Comparison of ENCODE assay signal across 28 cellular contexts in genomic region chr5:65104831-65105230, GRCh38.
DNase-seq lines count a peak whose midpoint lies in the region; ATAC-seq, FAIRE-seq and TF ChIP-seq lines count a peak whose summit lies in the region.
"Had no signal": no experiment of that assay in that cellular context is flagged by ENCODE, and none has a peak within 500 bp of the region (broad histone marks: within the 10 kb centered on the region; RNA-seq: fewer than 3 reads in every experiment).

No MANE protein-coding gene starts in this region.

- peak overlapping the region; percentile 21 for H3K27ac Mint-ChIP-seq in activated naive CD4-positive, alpha-beta T cell treated with anti-CD3 and anti-CD28 coated beads, Interleukin-2, amount 10 ng/mL, durations not matched to agents 7 days and 5 days
- H3K27ac Mint-ChIP-seq in HFFc6 (peak overlapping the region; percentile 2; the same call in 1 of the 2 replicates), type B pancreatic cell (no peak overlapping the region)
- H3K27ac Mint-ChIP-seq: activated CD4-positive, alpha-beta memory T cell treated with anti-CD3 and anti-CD28 coated beads for 36 hours; stimulated activated effector memory CD8-positive, alpha-beta T cell treated with anti-CD3 and anti-CD28 coated beads, Interleukin-12 subunit alpha, Interleukin-12 subunit beta, amount 100 ng/mL, for 72 hours had no signal

- H3K4me1 ChIP-seq in foreskin keratinocyte, result peaks cover 31% of the 10 kb centered on the region

- FAIRE-seq in urothelium cell line (lab: Jason Lieb, UNC), result no peak
- FAIRE-seq: K562 had no signal

- no peak for DNase-seq in activated naive CD4-positive, alpha-beta T cell treated with anti-CD3 and anti-CD28 coated beads, Interleukin-2, amount 10 ng/mL, durations not matched to agents 7 days and 5 days
- DNase-seq in activated naive CD4-positive, alpha-beta T cell (lab: John Stamatoyannopoulos, UW), result no peak
- DNase-seq in HFFc6, result no peak
- peak; percentile 49 to 75 for DNase-seq in foreskin keratinocyte
- DNase-seq in type B pancreatic cell (ENCODE audit: extremely low spot score, unreplicated experiment), result no peak
- no peak for DNase-seq in NK-92 (lab: John Stamatoyannopoulos, UW; ENCODE audit: unreplicated experiment)
- no peak for DNase-seq in DMS 273 (lab: John Stamatoyannopoulos, UW; ENCODE audit: unreplicated experiment)
- no peak for DNase-seq in urothelium cell line (ENCODE audit: low spot score)
- DNase-seq: activated CD4-positive, alpha-beta memory T cell treated with anti-CD3 and anti-CD28 coated beads for 36 hours; activated effector memory CD4-positive, alpha-beta T cell treated with anti-CD3 and anti-CD28 coated beads, Interleukin-2, amount 50 U/mL, for 16 hours; adrenal gland; body of pancreas; Calu3; DND-41; effector CD8-positive, alpha-beta T cell; heart left ventricle; NCI-H1930; psoas muscle; SHP77; sigmoid colon; stimulated activated CD4-positive, alpha-beta T cell treated with anti-CD3 and anti-CD28 coated beads, Interleukin-4, amount 100 ng/mL, for 24 hours; T1000; WERI-Rb-1 had no signal

- no peaks in the 10 kb centered on the region for H3K27me3 ChIP-seq in foreskin keratinocyte
- H3K27me3 ChIP-seq: adrenal gland, body of pancreas, heart left ventricle, sigmoid colon, suprapubic skin had no signal

- peaks cover 41% of the 10 kb centered on the region for H3K4me1 Mint-ChIP-seq in activated naive CD4-positive, alpha-beta T cell treated with anti-CD3 and anti-CD28 coated beads, Interleukin-2, amount 10 ng/mL, durations not matched to agents 7 days and 5 days
- peaks cover 57% of the 10 kb centered on the region for H3K4me1 Mint-ChIP-seq in HFFc6 (ENCODE audit: low read depth)
- H3K4me1 Mint-ChIP-seq in type B pancreatic cell (ENCODE audit: unreplicated experiment), result no peaks in the 10 kb centered on the region

- ATAC-seq in foreskin keratinocyte, result no peak
- ATAC-seq: body of pancreas; heart left ventricle; K562; Panc1; psoas muscle; stimulated activated effector memory CD8-positive, alpha-beta T cell treated with anti-CD3 and anti-CD28 coated beads, Interleukin-12 subunit alpha, Interleukin-12 subunit beta, amount 100 ng/mL, for 72 hours had no signal

- H3K9me3 Mint-ChIP-seq in activated naive CD4-positive, alpha-beta T cell treated with anti-CD3 and anti-CD28 coated beads, Interleukin-2, amount 10 ng/mL, durations not matched to agents 7 days and 5 days, result no peaks in the 10 kb centered on the region
- H3K9me3 Mint-ChIP-seq in HFFc6 (no peaks in the 10 kb centered on the region), type B pancreatic cell (peaks cover 4% of the 10 kb centered on the region)
- H3K9me3 Mint-ChIP-seq: activated CD4-positive, alpha-beta memory T cell treated with anti-CD3 and anti-CD28 coated beads for 36 hours; stimulated activated effector memory CD8-positive, alpha-beta T cell treated with anti-CD3 and anti-CD28 coated beads, Interleukin-12 subunit alpha, Interleukin-12 subunit beta, amount 100 ng/mL, for 72 hours had no signal

- H3K36me3 Mint-ChIP-seq in activated naive CD4-positive, alpha-beta T cell treated with anti-CD3 and anti-CD28 coated beads, Interleukin-2, amount 10 ng/mL, durations not matched to agents 7 days and 5 days, result no peaks in the 10 kb centered on the region
- H3K36me3 Mint-ChIP-seq in HFFc6 (ENCODE audit: low read depth) (peaks cover 10% of the 10 kb centered on the region), type B pancreatic cell (no peaks in the 10 kb centered on the region)
- H3K36me3 Mint-ChIP-seq: activated CD4-positive, alpha-beta memory T cell treated with anti-CD3 and anti-CD28 coated beads for 36 hours; stimulated activated effector memory CD8-positive, alpha-beta T cell treated with anti-CD3 and anti-CD28 coated beads, Interleukin-12 subunit alpha, Interleukin-12 subunit beta, amount 100 ng/mL, for 72 hours had no signal

- TF ChIP-seq CTCF in HFFc6 (IDR thresholded peaks at IDR 0.05) (no peak), foreskin keratinocyte (conservative IDR thresholded peaks at IDR 0.05) (no peak), type B pancreatic cell (conservative IDR thresholded peaks at IDR 0.05) (no peak)

- no peak overlapping the region for H3K27ac ChIP-seq in foreskin keratinocyte
- H3K27ac ChIP-seq: adrenal gland, body of pancreas, epithelial cell of prostate, heart left ventricle, psoas muscle, sigmoid colon, suprapubic skin, WERI-Rb-1 had no signal

- CTCF ChIA-PET in activated naive CD4-positive, alpha-beta T cell treated with anti-CD3 and anti-CD28 coated beads, Interleukin-2, amount 10 ng/mL, durations not matched to agents 7 days and 5 days (lab: Charles Lee), result interaction anchor here (1.0 to 7.6 kb wide), 6 partner anchors 12 to 377 kb away, joined by 3 to 41 read pairs (median 4); partner anchors contain the start of gene ADAMTS6

- peaks cover 4% of the 10 kb centered on the region for H3K27me3 Mint-ChIP-seq in activated naive CD4-positive, alpha-beta T cell treated with anti-CD3 and anti-CD28 coated beads, Interleukin-2, amount 10 ng/mL, durations not matched to agents 7 days and 5 days
- H3K27me3 Mint-ChIP-seq in HFFc6 (ENCODE audit: insufficient read depth) (no peaks in the 10 kb centered on the region; the same call in 1 of the 2 replicates), type B pancreatic cell (no peaks in the 10 kb centered on the region)
- H3K27me3 Mint-ChIP-seq: activated CD4-positive, alpha-beta memory T cell treated with anti-CD3 and anti-CD28 coated beads for 36 hours had no signal

- H3K4me3 Mint-ChIP-seq in activated naive CD4-positive, alpha-beta T cell treated with anti-CD3 and anti-CD28 coated beads, Interleukin-2, amount 10 ng/mL, durations not matched to agents 7 days and 5 days, result no peak overlapping the region
- H3K4me3 Mint-ChIP-seq in HFFc6, result no peak overlapping the region
- peak overlapping the region; percentile 29 for H3K4me3 Mint-ChIP-seq in type B pancreatic cell
- H3K4me3 Mint-ChIP-seq: activated CD4-positive, alpha-beta memory T cell treated with anti-CD3 and anti-CD28 coated beads for 36 hours; stimulated activated effector memory CD8-positive, alpha-beta T cell treated with anti-CD3 and anti-CD28 coated beads, Interleukin-12 subunit alpha, Interleukin-12 subunit beta, amount 100 ng/mL, for 72 hours had no signal

Comparison
In these comparisons a context has a peak if more than half of its experiments do, and no peak if none do; other contexts are left out.
1. DNase-seq: peak in foreskin keratinocyte (2 of 2); none in activated naive CD4-positive, alpha-beta T cell treated with anti-CD3 and anti-CD28 coated beads, Interleukin-2, amount 10 ng/mL, durations not matched to agents 7 days and 5 days (single experiment), activated naive CD4-positive, alpha-beta T cell (0 of 4), HFFc6 (single experiment), type B pancreatic cell (single experiment), NK-92 (single experiment), DMS 273 (single experiment) and urothelium cell line (single experiment).